1 cellular context compared by ENCODE assay signal in genomic region chr3:52493232-52494017, GRCh38.
TF ChIP-seq lines count a peak whose summit lies in the region.

No MANE protein-coding gene starts in this region.

TF ChIP-seq in H1, 55 proteins besides CTCF, POLR2A, EP300 and RAD21:
- TF ChIP-seq TCF12 (IDR thresholded peaks at IDR 0.05; ENCODE audit: low read depth, low read length) = no peak
- TF ChIP-seq POLR2AphosphoS5 (IDR thresholded peaks at IDR 0.05; ENCODE audit: low read depth, low read length) = peak; percentile 67
